Comparison of ENCODE assay signal across 2 cellular contexts in the genomic region with DNA sequence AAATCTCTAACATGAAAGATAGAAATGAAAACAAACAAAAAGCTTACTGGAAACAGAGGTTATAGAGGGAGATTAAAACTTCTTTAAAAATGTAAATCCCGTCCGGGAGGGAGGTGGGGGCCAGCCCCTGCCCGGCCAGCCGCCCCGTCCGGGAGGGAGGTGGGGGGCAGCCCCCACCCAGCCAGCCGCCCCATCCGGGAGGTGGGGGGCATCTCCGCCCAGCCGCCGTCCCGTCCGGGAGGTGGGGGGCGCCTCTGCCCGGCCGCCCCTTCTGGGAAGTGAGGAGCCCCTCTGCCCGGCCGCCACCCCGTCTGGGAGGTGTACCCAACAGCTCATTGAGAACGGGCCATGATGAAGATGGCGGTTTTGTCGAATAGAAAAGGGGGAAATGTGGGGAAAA. TPM values are rescaled to one million over a fixed set of nuclear protein-coding genes. Genes with fewer than 3 reads are reported as not detected.
"Had no signal": no experiment of that assay in that cellular context is flagged by ENCODE, and none has a peak within 500 bp of the region (broad histone marks: within the 10 kb centered on the region; RNA-seq: fewer than 3 reads in every experiment).

No MANE protein-coding gene starts in this region.

RNA-seq across cellular contexts. Expression of gene FGF12, which starts 16.2 kb away (rescaled TPM):
- total RNA-seq: GM23248, HFFc6 had no signal
- polyA plus RNA-seq: GM23248 had no signal
